Comparison of ENCODE assay signal across 18 cellular contexts in genomic region chr1:116036255-116036654, GRCh38. TPM values are rescaled to one million over a fixed set of nuclear protein-coding genes. Genes with fewer than 3 reads are reported as not detected.
"Had no signal": no experiment of that assay in that cellular context is flagged by ENCODE, and none has a peak within 500 bp of the region (broad histone marks: within the 10 kb centered on the region; RNA-seq: fewer than 3 reads in every experiment).

No MANE protein-coding gene starts in this region.

- DNase-seq: activated CD4-positive, alpha-beta T cell treated with anti-CD3 and anti-CD28 coated beads for 36 hours; activated CD4-positive, alpha-beta T cell treated with anti-CD3 and anti-CD28 coated beads, Interleukin-2, amount 50 U/mL, for 48 hours; activated T-cell treated with anti-CD3 and anti-CD28 coated beads for 4 hours; cerebellar nuclear complex; cortex of kidney; effector CD4-positive, alpha-beta T cell; lower lobe of right lung; nucleus accumbens; sigmoid colon; stimulated activated naive B cell treated with anti-CD40 and anti-IgM and Interleukin-4, amounts not matched to agents 10 μg/mL and 1 μg/mL and 100 μg/mL, for 72 hours; tibial artery; uterus had no signal

- H3K4me3 ChIP-seq: lower lobe of right lung, sigmoid colon, tibial artery, uterus had no signal

- ATAC-seq: activated CD4-positive, alpha-beta T cell treated with anti-CD3 and anti-CD28 coated beads for 36 hours; lower lobe of right lung; natural killer cell treated with Interleukin-12 subunit alpha and Interleukin-12 subunit beta and Interleukin-15 and Interleukin-18, amount 100 ng/mL, for 72 hours; stimulated activated naive B cell treated with anti-CD40 and anti-IgM and Interleukin-4, amounts not matched to agents 10 μg/mL and 1 μg/mL and 100 μg/mL, for 72 hours had no signal

- H3K4me3 Mint-ChIP-seq: activated CD4-positive, alpha-beta T cell treated with anti-CD3 and anti-CD28 coated beads for 36 hours; activated naive CD8-positive, alpha-beta T cell; activated T-helper 1 cell treated with anti-CD3 and anti-CD28 coated beads, Interleukin-12 subunit alpha, Interleukin-12 subunit beta, Interleukin-2, Interleukin-4 antibody, amounts not matched to agents 30 ng/mL and 10 ng/mL and 1 ng/mL, durations not matched to agents 14 hours and 24 hours and 36 hours; mesothelial cell of epicardium; natural killer cell treated with Interleukin-12 subunit alpha and Interleukin-12 subunit beta and Interleukin-15 and Interleukin-18, amount 100 ng/mL, for 72 hours; stimulated activated naive B cell treated with anti-CD40 and anti-IgM and Interleukin-4, amounts not matched to agents 10 μg/mL and 1 μg/mL and 100 μg/mL, for 72 hours; T-helper 2 cell treated with Interferon-gamma antibody and Interleukin-4, amounts not matched to agents 5 μg/mL and 100 μg/mL, for 36 hours had no signal

- H3K36me3 ChIP-seq: sigmoid colon, uterus had no signal

- H3K36me3 Mint-ChIP-seq: activated naive CD8-positive, alpha-beta T cell; stimulated activated naive B cell treated with anti-CD40 and anti-IgM and Interleukin-4, amounts not matched to agents 10 μg/mL and 1 μg/mL and 100 μg/mL, for 72 hours had no signal

- H3K27me3 ChIP-seq: sigmoid colon, tibial artery, uterus had no signal

- H3K9me3 Mint-ChIP-seq: activated T-helper 1 cell treated with anti-CD3 and anti-CD28 coated beads, Interleukin-12 subunit alpha, Interleukin-12 subunit beta, Interleukin-2, Interleukin-4 antibody, amounts not matched to agents 30 ng/mL and 10 ng/mL and 1 ng/mL, durations not matched to agents 14 hours and 24 hours and 36 hours; mesothelial cell of epicardium; natural killer cell treated with Interleukin-12 subunit alpha and Interleukin-12 subunit beta and Interleukin-15 and Interleukin-18, amount 100 ng/mL, for 72 hours; stimulated activated naive B cell treated with anti-CD40 and anti-IgM and Interleukin-4, amounts not matched to agents 10 μg/mL and 1 μg/mL and 100 μg/mL, for 72 hours; T-helper 2 cell treated with Interferon-gamma antibody and Interleukin-4, amounts not matched to agents 5 μg/mL and 100 μg/mL, for 36 hours had no signal

- H3K27me3 Mint-ChIP-seq: natural killer cell treated with Interleukin-12 subunit alpha and Interleukin-12 subunit beta and Interleukin-15 and Interleukin-18, amount 100 ng/mL, for 72 hours; stimulated activated naive B cell treated with anti-CD40 and anti-IgM and Interleukin-4, amounts not matched to agents 10 μg/mL and 1 μg/mL and 100 μg/mL, for 72 hours had no signal

- H3K9me3 ChIP-seq: lower lobe of right lung, sigmoid colon, tibial artery, uterus had no signal

- H3K4me1 ChIP-seq: lower lobe of right lung, sigmoid colon, tibial artery, uterus had no signal

- H3K4me1 Mint-ChIP-seq: activated CD4-positive, alpha-beta T cell treated with anti-CD3 and anti-CD28 coated beads for 36 hours; stimulated activated naive B cell treated with anti-CD40 and anti-IgM and Interleukin-4, amounts not matched to agents 10 μg/mL and 1 μg/mL and 100 μg/mL, for 72 hours had no signal

- H3K27ac ChIP-seq: lower lobe of right lung, sigmoid colon, tibial artery, uterus had no signal

- H3K27ac Mint-ChIP-seq: activated CD4-positive, alpha-beta T cell treated with anti-CD3 and anti-CD28 coated beads for 36 hours; activated naive CD8-positive, alpha-beta T cell; activated T-helper 1 cell treated with anti-CD3 and anti-CD28 coated beads, Interleukin-12 subunit alpha, Interleukin-12 subunit beta, Interleukin-2, Interleukin-4 antibody, amounts not matched to agents 30 ng/mL and 10 ng/mL and 1 ng/mL, durations not matched to agents 14 hours and 24 hours and 36 hours; mesothelial cell of epicardium; natural killer cell treated with Interleukin-12 subunit alpha and Interleukin-12 subunit beta and Interleukin-15 and Interleukin-18, amount 100 ng/mL, for 72 hours; stimulated activated naive B cell treated with anti-CD40 and anti-IgM and Interleukin-4, amounts not matched to agents 10 μg/mL and 1 μg/mL and 100 μg/mL, for 72 hours; T-helper 2 cell treated with Interferon-gamma antibody and Interleukin-4, amounts not matched to agents 5 μg/mL and 100 μg/mL, for 36 hours had no signal

RNA-seq across cellular contexts. Expression of gene SLC22A15, which starts 59.9 kb away (rescaled TPM):
- polyA plus RNA-seq: endothelial cell of umbilical vein had no signal
